In genomic region chr4:38671594-38671943, GRCh38 we compare ENCODE assay signal across 9 cellular contexts. TPM values are rescaled to one million over a fixed set of nuclear protein-coding genes. Genes with fewer than 3 reads are reported as not detected.
DNase-seq lines count a peak whose midpoint lies in the region; ATAC-seq and TF ChIP-seq lines count a peak whose summit lies in the region.
"Had no signal": no experiment of that assay in that cellular context is flagged by ENCODE, and none has a peak within 500 bp of the region (broad histone marks: within the 10 kb centered on the region; RNA-seq: fewer than 3 reads in every experiment).

No MANE protein-coding gene starts in this region.

- no peaks in the 10 kb centered on the region for H3K27me3 Mint-ChIP-seq in activated naive CD4-positive, alpha-beta T cell treated with anti-CD3 and anti-CD28 coated beads for 36 hours (ENCODE audit: low read depth)

- no peak for TF ChIP-seq CTCF in transverse colon (IDR thresholded peaks at IDR 0.05)
- TF ChIP-seq CTCF in lower leg skin (IDR thresholded peaks at IDR 0.05), result no peak

- no peaks in the 10 kb centered on the region for H3K36me3 ChIP-seq in muscle layer of duodenum (ENCODE audit: control insufficient read depth in 1 of 2, insufficient read depth in 2 of 2, low read length in 2 of 2)
- no peaks in the 10 kb centered on the region for H3K36me3 ChIP-seq in transverse colon

- TF ChIP-seq POLR2A in transverse colon (IDR thresholded peaks at IDR 0.05) (no peak), lower leg skin (IDR thresholded peaks at IDR 0.05) (no peak)

- CTCF ChIA-PET in activated naive CD4-positive, alpha-beta T cell treated with anti-CD3 and anti-CD28 coated beads for 36 hours (lab: Charles Lee), result interaction anchor here (0.9 to 5.8 kb wide), 6 partner anchors 16 to 609 kb away, joined by 3 to 32 read pairs (median 7); no protein-coding TSS in a partner anchor

- peak overlapping the region; percentile 31 for H3K4me3 ChIP-seq in muscle layer of duodenum (ENCODE audit: low read depth in 1 of 2, low read length in 2 of 2)
- peak overlapping the region in 1 of 4 donors; percentile 13 for H3K4me3 ChIP-seq in transverse colon
- no peak overlapping the region for H3K4me3 ChIP-seq in lower leg skin (ENCODE audit: low read depth, poor library complexity, severe bottlenecking)

- ATAC-seq in GM18909 (IDR thresholded peaks at IDR 0.05; ENCODE audit: poor library complexity, unreplicated experiment) (no peak), GM18870 (IDR thresholded peaks at IDR 0.05; ENCODE audit: unreplicated experiment) (no peak)

- H3K27me3 ChIP-seq in muscle layer of duodenum (ENCODE audit: low read depth, low read length) (no peaks in the 10 kb centered on the region), transverse colon (no peaks in the 10 kb centered on the region)

- H3K9me3 ChIP-seq in muscle layer of duodenum (ENCODE audit: control insufficient read depth in 1 of 2, low read length in 2 of 2), result no peaks in the 10 kb centered on the region
- no peaks in the 10 kb centered on the region for H3K9me3 ChIP-seq in transverse colon

- intact Hi-C loops in activated naive CD4-positive, alpha-beta T cell treated with anti-CD3 and anti-CD28 coated beads for 36 hours (cut with micrococcal nuclease), result loop anchor here (1.0 to 10.0 kb wide), 6 partner anchors 8 to 777 kb away; partner anchors contain the start of genes TBC1D1 and TLR1
- intact Hi-C loops in transverse colon (cut with DNase I; ENCODE audit: low total_unique reads) (no loop called here), lower leg skin (cut with DNase I; ENCODE audit: low total_unique reads) (no loop called here)

- H3K4me3 Mint-ChIP-seq in activated naive CD4-positive, alpha-beta T cell treated with anti-CD3 and anti-CD28 coated beads for 36 hours, result peak overlapping the region; percentile 76

- 27 to 29% methylated on average over 4 to 5 of the region's 5 CpGs for WGBS in transverse colon (ENCODE audit: low coverage in 1 of 2), 2 donors
- WGBS in lower leg skin, 2 donors, result 43 to 58% methylated on average over 5 of the region's 5 CpGs

- TF ChIP-seq EP300 in transverse colon (IDR thresholded peaks at IDR 0.05; ENCODE audit: low read depth), result no peak

- peaks cover 3% of the 10 kb centered on the region for H3K36me3 Mint-ChIP-seq in activated naive CD4-positive, alpha-beta T cell treated with anti-CD3 and anti-CD28 coated beads for 36 hours (ENCODE audit: low read depth)

- peak overlapping the region; percentile 92 for H3K27ac Mint-ChIP-seq in activated naive CD4-positive, alpha-beta T cell treated with anti-CD3 and anti-CD28 coated beads for 36 hours

- H3K27ac ChIP-seq in muscle layer of duodenum (ENCODE audit: low read length), result peak overlapping the region; percentile 95
- H3K27ac ChIP-seq in transverse colon, result peak overlapping the region; percentile 100

- DNase-seq in activated naive CD4-positive, alpha-beta T cell treated with anti-CD3 and anti-CD28 coated beads for 36 hours, result peak; percentile 81
- DNase-seq in activated naive CD4-positive, alpha-beta T cell treated with Interleukin-2 at 50 U/mL for 16 hours, result no peak
- DNase-seq in central memory CD4-positive, alpha-beta T cell, result peak; percentile 33
- DNase-seq in transverse colon (no peak), lower leg skin (ENCODE audit: low spot score in 2 of 2) (no peak)
- DNase-seq: NCI-H1105 had no signal

- peaks cover 91% of the 10 kb centered on the region for H3K4me1 Mint-ChIP-seq in activated naive CD4-positive, alpha-beta T cell treated with anti-CD3 and anti-CD28 coated beads for 36 hours (ENCODE audit: low read depth)

- no peaks in the 10 kb centered on the region for H3K9me3 Mint-ChIP-seq in activated naive CD4-positive, alpha-beta T cell treated with anti-CD3 and anti-CD28 coated beads for 36 hours

- peaks cover 56 to 76% of the 10 kb centered on the region in 2 donors for H3K4me1 ChIP-seq in muscle layer of duodenum (ENCODE audit: control insufficient read depth in 1 of 2, insufficient read depth in 2 of 2, low read length in 2 of 2)
- peaks cover 64 to 96% (median 90%) of the 10 kb centered on the region in 4 donors for H3K4me1 ChIP-seq in transverse colon

- in situ Hi-C loops in transverse colon (cut with MboI; ENCODE audit: low pct_ligation_motif_present in 1 of 4, low pct_unique_long_range_greater_than_20kb in 1 of 4, low sequenced_read_pairs in 3 of 4), result loop anchor here (5.0 to 10.0 kb wide), 6 partner anchors 347 to 597 kb away; no protein-coding TSS in a partner anchor

RNA-seq across cellular contexts. Expression of gene KLF3, which starts 7.6 kb away (rescaled TPM):
- total RNA-seq in activated naive CD4-positive, alpha-beta T cell treated with anti-CD3 and anti-CD28 coated beads for 36 hours, result 10 to 100 TPM; 15.2 to 15.8 TPM
- total RNA-seq in transverse colon, result 100 to 1,000 TPM; 111 to 174 (median 132) TPM
- 100 to 1,000 TPM; 131 to 224 (median 142) TPM for total RNA-seq in lower leg skin

Comparison
In these comparisons a context has a peak if more than half of its experiments do, and no peak if none do; other contexts are left out.
1. DNase-seq: peak in activated naive CD4-positive, alpha-beta T cell treated with anti-CD3 and anti-CD28 coated beads for 36 hours (single experiment) and central memory CD4-positive, alpha-beta T cell (single experiment); none in activated naive CD4-positive, alpha-beta T cell treated with Interleukin-2 at 50 U/mL for 16 hours (single experiment), transverse colon (single experiment) and lower leg skin (0 of 2).
2. RNA of gene KLF3, which starts 7.6 kb away (total RNA-seq): 131 to 224 TPM in lower leg skin and 111 to 174 TPM in transverse colon; 15.2 to 15.8 TPM in activated naive CD4-positive, alpha-beta T cell treated with anti-CD3 and anti-CD28 coated beads for 36 hours; every median in the first group is over 4 times any median in the second.